In genomic region chr9:96556701-96557461, GRCh38 we compare ENCODE assay signal across 11 cellular contexts.
DNase-seq lines count a peak whose midpoint lies in the region; ATAC-seq, FAIRE-seq and TF ChIP-seq lines count a peak whose summit lies in the region.
"Had no signal": no experiment of that assay in that cellular context is flagged by ENCODE, and none has a peak within 500 bp of the region (broad histone marks: within the 10 kb centered on the region; RNA-seq: fewer than 3 reads in every experiment).

No MANE protein-coding gene starts in this region.

- TF ChIP-seq POLR2A in sigmoid colon (IDR thresholded peaks at IDR 0.05), result no peak

- peak overlapping the region in 7 of 11 experiments; percentile 0 to 37 (median 16); a peak in 9 of 22 replicates for H3K4me2 ChIP-seq in BLaER1 treated with 17β-estradiol and CSF1 and Interleukin-3, amounts not matched to agents 10 nM and 100 nM
- no peak overlapping the region for H3K4me2 ChIP-seq in astrocyte (ENCODE audit: low read length)

- H3K9me3 ChIP-seq in BLaER1 treated with 17β-estradiol and CSF1 and Interleukin-3, amounts not matched to agents 10 nM and 100 nM (replicated peaks in 1 of 11), result peaks cover 0 to 3% (median 0%) of the 10 kb centered on the region in 11 experiments; a peak in 1 of 22 replicates
- no peaks in the 10 kb centered on the region for H3K9me3 ChIP-seq in astrocyte (ENCODE audit: insufficient read depth, low read depth, low read length)
- no peaks in the 10 kb centered on the region for H3K9me3 ChIP-seq in right cardiac atrium (ENCODE audit: control insufficient read depth, low read length)
- H3K9me3 ChIP-seq in sigmoid colon, result no peaks in the 10 kb centered on the region

- no peaks in the 10 kb centered on the region for H3K27me3 ChIP-seq in BLaER1 treated with 17β-estradiol and CSF1 and Interleukin-3, amounts not matched to agents 10 nM and 100 nM
- H3K27me3 ChIP-seq in astrocyte (ENCODE audit: insufficient read depth, low read length) (no peaks in the 10 kb centered on the region), right cardiac atrium (ENCODE audit: control insufficient read depth, insufficient read depth) (no peaks in the 10 kb centered on the region), sigmoid colon (no peaks in the 10 kb centered on the region)

- DNase-seq in astrocyte (ENCODE audit: low read depth) (no peak), right cardiac atrium (peak in 1 of 3 donors; percentile 38), sigmoid colon (no peak), GOT3 (lab: John Stamatoyannopoulos, UW) (no peak)
- DNase-seq in effector CD8-positive, alpha-beta T cell (lab: John Stamatoyannopoulos, UW), result no peak
- DNase-seq: activated T-cell treated with anti-CD3 and anti-CD28 coated beads, Interleukin-2, amount 50 U/mL, for 24 hours; NCI-H1105 treated with DMSO at 0.1 percent for 48 hours had no signal

- H3K36me3 Mint-ChIP-seq in astrocyte (ENCODE audit: low read depth, unreplicated experiment), result peaks cover 6% of the 10 kb centered on the region

- no peaks in the 10 kb centered on the region for H3K79me2 ChIP-seq in astrocyte (ENCODE audit: insufficient read depth, low read length)

- TF ChIP-seq CTCF in astrocyte (IDR thresholded peaks at IDR 0.05; ENCODE audit: insufficient read depth, low read depth, low read length) (no peak), sigmoid colon (IDR thresholded peaks at IDR 0.05) (no peak)

- no peaks in the 10 kb centered on the region for H3K27me3 Mint-ChIP-seq in astrocyte (ENCODE audit: low read depth, unreplicated experiment)
- H3K27me3 Mint-ChIP-seq: activated T-cell treated with anti-CD3 and anti-CD28 coated beads, Interleukin-2, amount 50 U/mL, for 24 hours; B cell had no signal

- intact Hi-C loops in right cardiac atrium (cut with DNase I), result loop anchor here in 1 of 4 donors (10.0 kb wide), 1 partner anchor 62 kb away; no protein-coding TSS in a partner anchor
- intact Hi-C loops in sigmoid colon (cut with DNase I), result no loop called here

- FAIRE-seq in astrocyte (lab: Jason Lieb, UNC), result no peak

- 69% methylated on average over 15 of the region's 15 CpGs for WGBS in right cardiac atrium
- 90 to 92% methylated on average over 15 of the region's 15 CpGs for WGBS in sigmoid colon, 2 donors

- peak overlapping the region; percentile 11 for H3K4me3 Mint-ChIP-seq in astrocyte (ENCODE audit: unreplicated experiment)
- H3K4me3 Mint-ChIP-seq: activated T-cell treated with anti-CD3 and anti-CD28 coated beads, Interleukin-2, amount 50 U/mL, for 24 hours; B cell had no signal

- H3K27ac Mint-ChIP-seq in astrocyte (ENCODE audit: unreplicated experiment), result peak overlapping the region; percentile 64
- H3K27ac Mint-ChIP-seq: activated T-cell treated with anti-CD3 and anti-CD28 coated beads, Interleukin-2, amount 50 U/mL, for 24 hours; B cell had no signal

- ATAC-seq in right cardiac atrium, result peak; percentile 54 to 65
- ATAC-seq in GM18873 (IDR thresholded peaks at IDR 0.05; ENCODE audit: low FRiP score, unreplicated experiment), result no peak
- ATAC-seq in GM21825 (IDR thresholded peaks at IDR 0.05; ENCODE audit: unreplicated experiment), result no peak

- H3K4me3 ChIP-seq in BLaER1 treated with 17β-estradiol and CSF1 and Interleukin-3, amounts not matched to agents 10 nM and 100 nM, result no peak overlapping the region
- H3K4me3 ChIP-seq in astrocyte (ENCODE audit: insufficient read depth, low read depth, low read length) (no peak overlapping the region), right cardiac atrium (ENCODE audit: low read length) (no peak overlapping the region), sigmoid colon (no peak overlapping the region)

- TF ChIP-seq EP300 in sigmoid colon (IDR thresholded peaks at IDR 0.05), result no peak

- H3K4me1 ChIP-seq in BLaER1 treated with 17β-estradiol and CSF1 and Interleukin-3, amounts not matched to agents 10 nM and 100 nM, result peaks cover 0 to 35% (median 18%) of the 10 kb centered on the region in 10 experiments; a peak in 18 of 20 replicates
- H3K4me1 ChIP-seq in astrocyte (ENCODE audit: insufficient read depth, low read length), result peaks cover 27% of the 10 kb centered on the region
- no peaks in the 10 kb centered on the region for H3K4me1 ChIP-seq in right cardiac atrium (ENCODE audit: control insufficient read depth, insufficient read depth, low read length)
- no peaks in the 10 kb centered on the region for H3K4me1 ChIP-seq in sigmoid colon

- no peak overlapping the region for H3K9ac ChIP-seq in BLaER1 treated with 17β-estradiol and CSF1 and Interleukin-3, amounts not matched to agents 10 nM and 100 nM
- H3K9ac ChIP-seq in astrocyte (ENCODE audit: low read length), result no peak overlapping the region

- H3K4me1 Mint-ChIP-seq in astrocyte (ENCODE audit: low read depth, unreplicated experiment), result peaks cover 52% of the 10 kb centered on the region

- H2AFZ ChIP-seq in astrocyte (ENCODE audit: low read depth, low read length), result no peak overlapping the region

- H3K27ac ChIP-seq in BLaER1 treated with 17β-estradiol and CSF1 and Interleukin-3, amounts not matched to agents 10 nM and 100 nM, result peak overlapping the region in 3 of 11 experiments; percentile 6 to 37 (median 7); a peak in 2 of 22 replicates
- no peak overlapping the region for H3K27ac ChIP-seq in astrocyte (ENCODE audit: low read depth, low read length)
- peak overlapping the region; percentile 10 for H3K27ac ChIP-seq in right cardiac atrium (ENCODE audit: low read length)
- peak overlapping the region; percentile 24 to 59 (median 50) for H3K27ac ChIP-seq in sigmoid colon

- H3K9me3 Mint-ChIP-seq in astrocyte (ENCODE audit: unreplicated experiment), result no peaks in the 10 kb centered on the region
- H3K9me3 Mint-ChIP-seq: activated T-cell treated with anti-CD3 and anti-CD28 coated beads, Interleukin-2, amount 50 U/mL, for 24 hours had no signal

- no peaks in the 10 kb centered on the region for H3K36me3 ChIP-seq in BLaER1 treated with 17β-estradiol and CSF1 and Interleukin-3, amounts not matched to agents 10 nM and 100 nM
- H3K36me3 ChIP-seq in astrocyte (ENCODE audit: insufficient read depth, low read length) (no peaks in the 10 kb centered on the region), sigmoid colon (peaks cover 0 to 9% (median 4%) of the 10 kb centered on the region in 4 donors)

- no peaks in the 10 kb centered on the region for H4K20me1 ChIP-seq in BLaER1 treated with 17β-estradiol and CSF1 and Interleukin-3, amounts not matched to agents 10 nM and 100 nM
- no peaks in the 10 kb centered on the region for H4K20me1 ChIP-seq in astrocyte (ENCODE audit: insufficient read depth, low read length)

Comparison
In these comparisons a context has a peak if more than half of its experiments do, and no peak if none do; other contexts are left out.
1. ATAC-seq: peak in right cardiac atrium (2 of 2); none in GM18873 (single experiment) and GM21825 (single experiment).